2 cellular contexts compared by ENCODE assay signal in genomic region chr12:12683725-12684124, GRCh38.
TF ChIP-seq lines count a peak whose summit lies in the region.

No MANE protein-coding gene starts in this region.

TF ChIP-seq in GM23338, 12 proteins besides CTCF, POLR2A, EP300 and RAD21:
- TF ChIP-seq NANOG (IDR thresholded peaks at IDR 0.05; ENCODE audit: borderline replicate concordance) = no peak
- no peak for TF ChIP-seq CREB1 (CRISPR knock-in tag; IDR thresholded peaks at IDR 0.05; ENCODE audit: low read depth)
- no peak for TF ChIP-seq POLR2AphosphoS5 (IDR thresholded peaks at IDR 0.05; ENCODE audit: low read depth)
- TF ChIP-seq REST (IDR thresholded peaks at IDR 0.05; ENCODE audit: unreplicated experiment) = no peak
- no peak for TF ChIP-seq JUNB (IDR thresholded peaks at IDR 0.05; ENCODE audit: unreplicated experiment)
- TF ChIP-seq EZH2 (IDR thresholded peaks at IDR 0.05; ENCODE audit: low read depth, unreplicated experiment) = no peak
- no peak for TF ChIP-seq ZNF462 (CRISPR knock-in tag; IDR thresholded peaks at IDR 0.05)
- no peak for TF ChIP-seq ZNF331 (CRISPR knock-in tag; IDR thresholded peaks at IDR 0.05; ENCODE audit: low read depth)
- TF ChIP-seq STAT1 (IDR thresholded peaks at IDR 0.05; ENCODE audit: unreplicated experiment) = no peak
- TF ChIP-seq EZH2phosphoT487 (IDR thresholded peaks at IDR 0.05; ENCODE audit: unreplicated experiment) = no peak
- no peak for TF ChIP-seq ZNF114 (CRISPR knock-in tag; IDR thresholded peaks at IDR 0.05)

TF ChIP-seq in H1, 55 proteins besides CTCF, POLR2A, EP300 and RAD21:
- no peak for TF ChIP-seq SP4 (IDR thresholded peaks at IDR 0.05; ENCODE audit: low read length)
- TF ChIP-seq E2F6 (IDR thresholded peaks at IDR 0.05) = no peak
- no peak for TF ChIP-seq BRCA1 (IDR thresholded peaks at IDR 0.05; ENCODE audit: low read depth, low read length)
- TF ChIP-seq GTF2F1 (IDR thresholded peaks at IDR 0.05; ENCODE audit: borderline replicate concordance, low read depth, low read length) = no peak
- TF ChIP-seq NANOG (IDR thresholded peaks at IDR 0.05; ENCODE audit: insufficient read depth, low read depth, low read length, poor library complexity, severe bottlenecking) = peak; percentile 24
- no peak for TF ChIP-seq TAF7 (optimal IDR thresholded peaks at IDR 0.05; ENCODE audit: borderline replicate concordance, low read depth, low read length)
- no peak for TF ChIP-seq SP1 (IDR thresholded peaks at IDR 0.05; ENCODE audit: low read depth, low read length)
- no peak for TF ChIP-seq KDM4A (IDR thresholded peaks at IDR 0.05; ENCODE audit: low read depth, low read length, severe bottlenecking)
- TF ChIP-seq CHD1 (IDR thresholded peaks at IDR 0.05; ENCODE audit: low read depth, low read length) = no peak
- TF ChIP-seq RBBP5 (IDR thresholded peaks at IDR 0.05; ENCODE audit: borderline replicate concordance, low read depth, low read length) = no peak
- TF ChIP-seq SAP30 (IDR thresholded peaks at IDR 0.05; ENCODE audit: insufficient read depth, insufficient replicate concordance, low read length) = peak; percentile 19
- TF ChIP-seq CBX8 (IDR thresholded peaks at IDR 0.05; ENCODE audit: borderline replicate concordance, low read depth, low read length) = no peak
- no peak for TF ChIP-seq TEAD4 (IDR thresholded peaks at IDR 0.05; ENCODE audit: low read depth, low read length)
- no peak for TF ChIP-seq HDAC6 (IDR thresholded peaks at IDR 0.05; ENCODE audit: low read depth, low read length)
- no peak for TF ChIP-seq JUND (IDR thresholded peaks at IDR 0.05; ENCODE audit: low read length)
- no peak for TF ChIP-seq HDAC2 (IDR thresholded peaks at IDR 0.05; ENCODE audit: borderline replicate concordance in 1 of 2, low read depth in 2 of 2, low read length in 2 of 2)
- no peak for TF ChIP-seq SIX5 (IDR thresholded peaks at IDR 0.05; ENCODE audit: low read depth, low read length)
